ENCODE assay signal across 22 cellular contexts in genomic region chr5:164934039-164934438, GRCh38.
DNase-seq lines count a peak whose midpoint lies in the region; ATAC-seq, FAIRE-seq and TF ChIP-seq lines count a peak whose summit lies in the region.
"Had no signal": no experiment of that assay in that cellular context is flagged by ENCODE, and none has a peak within 500 bp of the region (broad histone marks: within the 10 kb centered on the region; RNA-seq: fewer than 3 reads in every experiment).

No MANE protein-coding gene starts in this region.

- H3K9me3 Mint-ChIP-seq in H9, result peaks cover 21 to 25% of the 10 kb centered on the region in 2 experiments; a peak in 4 of 5 replicates
- H3K9me3 Mint-ChIP-seq in osteocyte (ENCODE audit: unreplicated experiment), result peaks cover 35% of the 10 kb centered on the region

- no peak for TF ChIP-seq RAD21 in GM12878 (IDR thresholded peaks at IDR 0.05; ENCODE audit: insufficient read depth, low read depth, low read length)

- H4K91ac ChIP-seq in H9 (ENCODE audit: insufficient read length, low read depth, low read length), result no peak overlapping the region

- RAD21 ChIA-PET in GM12878 (lab: Charles Lee; ENCODE audit: unreplicated experiment), result no interaction called here

- no CpG with 5 or more reads among the region's 7 CpGs for WGBS in H9 (ENCODE audit: extremely low coverage, insufficient read length, low lambda C conversion rate)
- WGBS in GM12878 (ENCODE audit: insufficient coverage, insufficient replicate concordance, low lambda C conversion rate, missing lambda C conversion rate), result 44% methylated on average over 7 of the region's 7 CpGs

- H3K23me2 ChIP-seq in H9 (ENCODE audit: insufficient read length, low read depth, low read length, poor library complexity, severe bottlenecking), result no peaks in the 10 kb centered on the region

- BruUV-seq in GM12878 (replicated peaks; lab: Mats Ljungman, UMichigan), result no TSS peak

- H3K36me3 Mint-ChIP-seq in H9 (ENCODE audit: insufficient read depth in 1 of 3, low read depth in 3 of 3), result peaks cover 5 to 28% (median 15%) of the 10 kb centered on the region in 3 experiments; a peak in 6 of 7 replicates
- no peaks in the 10 kb centered on the region for H3K36me3 Mint-ChIP-seq in osteocyte (ENCODE audit: unreplicated experiment)
- H3K36me3 Mint-ChIP-seq: CD4-positive, alpha-beta memory T cell had no signal

- intact Hi-C loops in GM12878 (cut with micrococcal nuclease; ENCODE audit: unreplicated experiment), result no loop called here

- TF ChIP-seq EP300 in GM12878 (IDR thresholded peaks at IDR 0.05; ENCODE audit: borderline replicate concordance in 1 of 2, control insufficient read depth in 1 of 2, low read depth in 2 of 2, low read length in 2 of 2), result no peak

- TF ChIP-seq CTCF in H9 (conservative IDR thresholded peaks at IDR 0.05) (0 out of 3 replicates have a peak, but pooled peaks have one; percentile 0), GM12878 (IDR thresholded peaks at IDR 0.05 in 2 of 3, conservative IDR thresholded peaks at IDR 0.05 in 1 of 3; ENCODE audit: control insufficient read depth in 2 of 3, extremely low read depth in 1 of 3, insufficient read depth in 1 of 3, low read depth in 3 of 3, low read length in 3 of 3) (no peak), osteocyte (IDR thresholded peaks at IDR 0.05) (no peak)

- no peak overlapping the region for H3K4ac ChIP-seq in H9 (ENCODE audit: low read depth, low read length)

- H3K4me3 ChIP-seq in GM12878, result no peak overlapping the region
- H3K4me3 ChIP-seq: BLaER1, K562 had no signal

- H3K79me2 ChIP-seq in H9 (ENCODE audit: insufficient read depth, low read length) (no peaks in the 10 kb centered on the region), GM12878 (ENCODE audit: control insufficient read depth, insufficient read depth, low read length) (no peaks in the 10 kb centered on the region)

- no peaks in the 10 kb centered on the region for H3K36me3 ChIP-seq in GM12878 (ENCODE audit: control insufficient read depth in 2 of 2, insufficient read depth in 2 of 2, low read length in 1 of 2)
- H3K36me3 ChIP-seq: BLaER1 had no signal

- H4K5ac ChIP-seq in H9 (ENCODE audit: insufficient read length, low read depth, low read length), result no peak overlapping the region

- H3K4me1 Mint-ChIP-seq in H9 (peaks cover 3 to 6% of the 10 kb centered on the region in 2 experiments; a peak in 3 of 4 replicates), osteocyte (ENCODE audit: unreplicated experiment) (no peaks in the 10 kb centered on the region)
- H3K4me1 Mint-ChIP-seq: CD4-positive, alpha-beta memory T cell had no signal

- H3K18ac ChIP-seq in H9 (ENCODE audit: insufficient read length, low read depth, low read length), result no peak overlapping the region

- H3K27ac Mint-ChIP-seq in H9, result no peak overlapping the region
- no peak overlapping the region for H3K27ac Mint-ChIP-seq in osteocyte (ENCODE audit: unreplicated experiment)
- H3K27ac Mint-ChIP-seq: CD4-positive, alpha-beta memory T cell had no signal

- H2BK20ac ChIP-seq in H9 (ENCODE audit: low read depth, low read length, poor library complexity, severe bottlenecking), result no peak overlapping the region

- TF ChIP-seq POLR2A in GM12878 (IDR thresholded peaks at IDR 0.05; ENCODE audit: low read depth, low read length), result no peak

- DNase-seq in Daoy (ENCODE audit: low read depth), result peak; percentile 32
- DNase-seq in H9, result peak; percentile 22
- peak; percentile 4 for DNase-seq in NCI-H460 (ENCODE audit: extremely low read depth, low read depth)
- no peak for DNase-seq in GM12878 (ENCODE audit: low read depth, low spot score)
- no peak for DNase-seq in activated CD4-positive, alpha-beta T cell treated with anti-CD3 and anti-CD28 coated beads for 48 hours
- DNase-seq in osteocyte (ENCODE audit: extremely low spot score, unreplicated experiment), result no peak
- DNase-seq in cerebellum (ENCODE audit: low spot score), result no peak
- DNase-seq: Calu3; CD4-positive, alpha-beta memory T cell; DND-41; GF-D8; NCI-H1048; NCI-H1436; NCI-H1930; NCI-H526 treated with DMSO at 0.1 percent for 48 hours; SHP77; SK-N-SH had no signal

- H2BK5ac ChIP-seq in H9 (ENCODE audit: insufficient read length, low read length), result no peak overlapping the region

- H3K79me1 ChIP-seq in H9 (ENCODE audit: insufficient read depth, low read depth, low read length, poor library complexity, severe bottlenecking), result no peaks in the 10 kb centered on the region

- H3K14ac ChIP-seq in H9 (ENCODE audit: insufficient read depth, low read length), result no peak overlapping the region

- peak; percentile 61 for ATAC-seq in GM12878
- ATAC-seq: K562 had no signal

- no peak overlapping the region for H3K9ac ChIP-seq in H9 (ENCODE audit: extremely low read depth, insufficient read length, low read length)
- no peak overlapping the region for H3K9ac ChIP-seq in GM12878 (ENCODE audit: control insufficient read depth, insufficient read depth, low read length)
- H3K9ac ChIP-seq: BLaER1, SK-N-SH had no signal

- no peaks in the 10 kb centered on the region for H3K4me1 ChIP-seq in H9 (ENCODE audit: insufficient read depth, low read length)
- no peaks in the 10 kb centered on the region for H3K4me1 ChIP-seq in GM12878 (ENCODE audit: control insufficient read depth, insufficient read depth, low read length)
- H3K4me1 ChIP-seq: BLaER1 had no signal

- CTCF ChIA-PET in GM12878 (lab: Yijun Ruan, JAX), result no interaction called here

- H3K4me2 ChIP-seq in H9 (ENCODE audit: insufficient read depth, insufficient read length, low read length), result no peak overlapping the region
- no peak overlapping the region for H3K4me2 ChIP-seq in GM12878 (ENCODE audit: control insufficient read depth, insufficient read depth)
- H3K4me2 ChIP-seq: BLaER1, SK-N-SH had no signal

- no peak overlapping the region for H3K56ac ChIP-seq in H9 (ENCODE audit: insufficient read length, low read depth, low read length)

- FAIRE-seq in GM12878 (lab: Jason Lieb, UNC), result no peak
- FAIRE-seq: GM12891, H54, K562 had no signal

- H2AK5ac ChIP-seq in H9 (ENCODE audit: insufficient read length, low read length), result no peak overlapping the region

- no peak overlapping the region for H3K27ac ChIP-seq in H9 (ENCODE audit: insufficient read length, low read depth, low read length)
- H3K27ac ChIP-seq in GM12878 (ENCODE audit: control insufficient read depth, insufficient read depth), result no peak overlapping the region
- H3K27ac ChIP-seq: BLaER1, HL-60 had no signal

- H2BK12ac ChIP-seq in H9 (ENCODE audit: insufficient read length, low read depth, low read length), result no peak overlapping the region

- SMC1A ChIA-PET in GM12878 (lab: Charles Lee; ENCODE audit: uncharacterized antibody, unreplicated experiment), result interaction anchor here (1.0 to 1.6 kb wide), 3 partner anchors 20 to 206 kb away, joined by 3 to 4 read pairs (median 3); no protein-coding TSS in a partner anchor

- H2BK120ac ChIP-seq in H9 (ENCODE audit: low read depth, low read length, poor library complexity, severe bottlenecking), result no peak overlapping the region

- no peaks in the 10 kb centered on the region for H3K27me3 Mint-ChIP-seq in H9 (ENCODE audit: low read depth)
- H3K27me3 Mint-ChIP-seq in osteocyte (ENCODE audit: unreplicated experiment), result no peaks in the 10 kb centered on the region
- H3K27me3 Mint-ChIP-seq: CD4-positive, alpha-beta memory T cell had no signal

- H2BK15ac ChIP-seq in H9 (ENCODE audit: low read depth, low read length), result no peak overlapping the region

- H2AFZ ChIP-seq in H9 (ENCODE audit: low read length), result no peak overlapping the region
- no peak overlapping the region for H2AFZ ChIP-seq in GM12878 (ENCODE audit: control insufficient read depth, low read depth, low read length)

- POLR2A ChIA-PET in GM12878 (lab: Charles Lee), result no interaction called here

- no peak overlapping the region for H3K23ac ChIP-seq in H9 (ENCODE audit: insufficient read length, low read depth, low read length)

- H3K4me3 Mint-ChIP-seq in H9 (no peak overlapping the region), osteocyte (ENCODE audit: unreplicated experiment) (no peak overlapping the region)
- H3K4me3 Mint-ChIP-seq: CD4-positive, alpha-beta memory T cell had no signal

- H3T11ph ChIP-seq in H9 (ENCODE audit: low read length), result no peak overlapping the region

- in situ Hi-C loops in GM12878 (cut with MboI), result no loop called here

- H4K8ac ChIP-seq in H9 (replicated peaks; ENCODE audit: insufficient read length, low read depth, low read length), result no peak overlapping the region

- H4K20me1 ChIP-seq in H9 (ENCODE audit: control insufficient read depth, insufficient read depth, insufficient read length), result no peaks in the 10 kb centered on the region
- no peaks in the 10 kb centered on the region for H4K20me1 ChIP-seq in GM12878 (ENCODE audit: control insufficient read depth, insufficient read depth)
- H4K20me1 ChIP-seq: BLaER1 had no signal

- H3K9me3 ChIP-seq in H9 (ENCODE audit: control insufficient read depth, low read depth, low read length), result no peaks in the 10 kb centered on the region
- no peaks in the 10 kb centered on the region for H3K9me3 ChIP-seq in GM12878 (replicated peaks; ENCODE audit: control insufficient read depth, insufficient read depth, low read length)
- H3K9me3 ChIP-seq: BLaER1, SK-N-SH had no signal

- H3K27me3 ChIP-seq in H9 (ENCODE audit: insufficient read depth, low read length) (no peaks in the 10 kb centered on the region), GM12878 (replicated peaks in 1 of 2; ENCODE audit: control insufficient read depth in 2 of 2, insufficient read depth in 2 of 2, low read length in 1 of 2) (no peaks in the 10 kb centered on the region)
- H3K27me3 ChIP-seq: BLaER1 had no signal

TF ChIP-seq in GM12878, 131 proteins besides CTCF, POLR2A, EP300 and RAD21 (continues in another document):
- TF ChIP-seq SMAD5 (IDR thresholded peaks at IDR 0.05; ENCODE audit: low read depth) (no peak), IRF3 (IDR thresholded peaks at IDR 0.05) (no peak), MTA3 (IDR thresholded peaks at IDR 0.05; ENCODE audit: borderline replicate concordance, low read length) (no peak), ZNF207 (IDR thresholded peaks at IDR 0.05; ENCODE audit: borderline replicate concordance) (no peak)

Comparison
In these comparisons a context has a peak if more than half of its experiments do, and no peak if none do; other contexts are left out.
1. DNase-seq: peak in Daoy (single experiment), H9 (single experiment) and NCI-H460 (single experiment); none in GM12878 (single experiment), activated CD4-positive, alpha-beta T cell treated with anti-CD3 and anti-CD28 coated beads for 48 hours (single experiment), osteocyte (single experiment) and cerebellum (single experiment).